Comparison of ENCODE assay signal across 1 cellular context in genomic region chr4:80253510-80253909, GRCh38.
A peak's percentile ranks its signal among the peaks of the same experiment; 100 is the strongest.
TF ChIP-seq lines count a peak whose summit lies in the region.

No MANE protein-coding gene starts in this region.

TF ChIP-seq in K562, 482 proteins besides CTCF, POLR2A, EP300 and RAD21 (continued from another document and continues in another):
- TF ChIP-seq ZBTB34 (CRISPR knock-in tag; IDR thresholded peaks at IDR 0.05): no peak
- peak; percentile 97 for TF ChIP-seq ZNF239 (CRISPR knock-in tag; IDR thresholded peaks at IDR 0.05)
- no peak for TF ChIP-seq SRSF1 (IDR thresholded peaks at IDR 0.05; ENCODE audit: low read depth, low read length)
- peak; percentile 99 for TF ChIP-seq TAL1 (IDR thresholded peaks at IDR 0.05)
- peak; percentile 95 for TF ChIP-seq SOX6 (IDR thresholded peaks at IDR 0.05)
- 0 out of 2 replicates have a peak, but pooled peaks have one; percentile 32 for TF ChIP-seq MIER1 (IDR thresholded peaks at IDR 0.05; ENCODE audit: low read depth)
- peak; percentile 77 for TF ChIP-seq SMAD4 (CRISPR knock-in tag; conservative IDR thresholded peaks at IDR 0.05)
- no peak for TF ChIP-seq ZNF311 (CRISPR knock-in tag; IDR thresholded peaks at IDR 0.05)
- peak; percentile 80 for TF ChIP-seq SMARCC2 (IDR thresholded peaks at IDR 0.05; ENCODE audit: low read depth)
- TF ChIP-seq ARID3A (IDR thresholded peaks at IDR 0.05; ENCODE audit: borderline replicate concordance, low read depth, low read length): peak; percentile 87; the same call in 1 of the 2 replicates
- TF ChIP-seq ZNF24 (IDR thresholded peaks at IDR 0.05): peak; percentile 52; the same call in 1 of the 2 replicates
- no peak; the same call in 1 of the 2 replicates for TF ChIP-seq POLR2H (tag; IDR thresholded peaks at IDR 0.05; ENCODE audit: low read depth)
- TF ChIP-seq HMGN3 (IDR thresholded peaks at IDR 0.05; ENCODE audit: borderline replicate concordance, extremely low read depth, insufficient read length, low read depth, low read length): peak; percentile 84
- TF ChIP-seq EHMT2 (IDR thresholded peaks at IDR 0.05): 0 out of 2 replicates have a peak, but pooled peaks have one; percentile 12
- no peak for TF ChIP-seq ZNF217 (CRISPR knock-in tag; IDR thresholded peaks at IDR 0.05)
- peak; percentile 88 for TF ChIP-seq CREM (IDR thresholded peaks at IDR 0.05; ENCODE audit: low read depth)
- TF ChIP-seq NBN (IDR thresholded peaks at IDR 0.05; ENCODE audit: low read depth): peak; percentile 62; the same call in 1 of the 2 replicates
- peak; percentile 86 for TF ChIP-seq NEUROD1 (IDR thresholded peaks at IDR 0.05; ENCODE audit: borderline replicate concordance, low read depth, low read length, partially characterized antibody)
- peak; percentile 99 for TF ChIP-seq CBFA2T3 (IDR thresholded peaks at IDR 0.05)
- no peak for TF ChIP-seq RBM17 (IDR thresholded peaks at IDR 0.05; ENCODE audit: borderline replicate concordance, low read depth, low read length)
- no peak for TF ChIP-seq CCAR2 (IDR thresholded peaks at IDR 0.05; ENCODE audit: low read depth, low read length)
- no peak for TF ChIP-seq TFAM (CRISPR knock-in tag; conservative IDR thresholded peaks at IDR 0.05)
- no peak for TF ChIP-seq CREB5 (CRISPR knock-in tag; IDR thresholded peaks at IDR 0.05)
- TF ChIP-seq ZFP1 (CRISPR knock-in tag; IDR thresholded peaks at IDR 0.05): no peak
- no peak for TF ChIP-seq FOXJ3 (CRISPR knock-in tag; IDR thresholded peaks at IDR 0.05)
- TF ChIP-seq GMEB1 (CRISPR knock-in tag; IDR thresholded peaks at IDR 0.05): no peak
- peak; percentile 80 for TF ChIP-seq JUND (IDR thresholded peaks at IDR 0.05; ENCODE audit: borderline replicate concordance, low read depth, low read length)
- TF ChIP-seq JUND (tag; IDR thresholded peaks at IDR 0.05; ENCODE audit: borderline replicate concordance, low read depth, low read length): peak; percentile 57; the same call in 1 of the 3 replicates
- peak; percentile 90 for TF ChIP-seq CHAMP1 (IDR thresholded peaks at IDR 0.05)
- no peak for TF ChIP-seq SRSF3 (IDR thresholded peaks at IDR 0.05; ENCODE audit: insufficient read depth, low read length)
- peak in 1 of 2 experiments; percentile 56; a peak in 3 of 4 replicates for TF ChIP-seq NRF1 (conservative IDR thresholded peaks at IDR 0.05 in 1 of 2, IDR thresholded peaks at IDR 0.05 in 1 of 2)
- TF ChIP-seq ZNF57 (CRISPR knock-in tag; IDR thresholded peaks at IDR 0.05): no peak
- peak; percentile 30 to 64; a peak in 1 of 4 replicates for TF ChIP-seq ETV6 (IDR thresholded peaks at IDR 0.05; ENCODE audit: borderline replicate concordance in 1 of 2, low read depth in 2 of 2, low read length in 1 of 2)
- TF ChIP-seq ETV6 (CRISPR knock-in tag; IDR thresholded peaks at IDR 0.05; ENCODE audit: borderline replicate concordance): no peak
- no peak for TF ChIP-seq ZNF551 (CRISPR knock-in tag; IDR thresholded peaks at IDR 0.05)
- TF ChIP-seq HDAC3 (IDR thresholded peaks at IDR 0.05; ENCODE audit: borderline replicate concordance, partially characterized antibody): peak; percentile 65
- no peak for TF ChIP-seq EGR1 (conservative IDR thresholded peaks at IDR 0.05)
- TF ChIP-seq FOSL1 (tag; conservative IDR thresholded peaks at IDR 0.05): peak; percentile 73
- peak; percentile 96 for TF ChIP-seq CCNT2 (IDR thresholded peaks at IDR 0.05; ENCODE audit: borderline replicate concordance, extremely low read depth, insufficient read length, low read depth, low read length)
- TF ChIP-seq PTBP1 (IDR thresholded peaks at IDR 0.05; ENCODE audit: low read depth, low read length): no peak
- TF ChIP-seq SMAD3 (CRISPR knock-in tag; conservative IDR thresholded peaks at IDR 0.05): no peak
- no peak for TF ChIP-seq ZBTB5 (IDR thresholded peaks at IDR 0.05)
- no peak for TF ChIP-seq BACH1 (tag; IDR thresholded peaks at IDR 0.05)
- TF ChIP-seq BCL6 (CRISPR knock-in tag; IDR thresholded peaks at IDR 0.05): no peak
- TF ChIP-seq HMG20A (CRISPR knock-in tag; conservative IDR thresholded peaks at IDR 0.05): no peak
- peak in 1 of 2 experiments; percentile 60 for TF ChIP-seq AFF1 (IDR thresholded peaks at IDR 0.05; ENCODE audit: low read depth in 1 of 2, partially characterized antibody in 2 of 2)
- no peak for TF ChIP-seq ILF3 (IDR thresholded peaks at IDR 0.05; ENCODE audit: borderline replicate concordance)
- no peak for TF ChIP-seq ZNF699 (CRISPR knock-in tag; IDR thresholded peaks at IDR 0.05; ENCODE audit: insufficient replicate concordance)
- TF ChIP-seq ATF1 (CRISPR knock-in tag; IDR thresholded peaks at IDR 0.05): no peak
- TF ChIP-seq ATF1 (tag; IDR thresholded peaks at IDR 0.05): peak; percentile 70
- no peak for TF ChIP-seq FOXK2 (conservative IDR thresholded peaks at IDR 0.05 in 1 of 2, IDR thresholded peaks at IDR 0.05 in 1 of 2; ENCODE audit: low read depth in 2 of 2)
- no peak for TF ChIP-seq E4F1 (CRISPR knock-in tag; IDR thresholded peaks at IDR 0.05; ENCODE audit: borderline replicate concordance)
